In genomic region chr20:24478584-24478983, GRCh38 we compare ENCODE assay signal across 22 cellular contexts. TPM values are rescaled to one million over a fixed set of nuclear protein-coding genes. Genes with fewer than 3 reads are reported as not detected.
DNase-seq lines count a peak whose midpoint lies in the region; ATAC-seq, FAIRE-seq and TF ChIP-seq lines count a peak whose summit lies in the region.
"Had no signal": no experiment of that assay in that cellular context is flagged by ENCODE, and none has a peak within 500 bp of the region (broad histone marks: within the 10 kb centered on the region; RNA-seq: fewer than 3 reads in every experiment).

No MANE protein-coding gene starts in this region.

- no peak for TF ChIP-seq RAD21 in H1 (IDR thresholded peaks at IDR 0.05 in 1 of 2, conservative IDR thresholded peaks at IDR 0.05 in 1 of 2; ENCODE audit: low read depth in 2 of 2, low read length in 2 of 2)

- no peaks in the 10 kb centered on the region for H3K9me3 Mint-ChIP-seq in GM23338
- H3K9me3 Mint-ChIP-seq: CD8-positive, alpha-beta T cell had no signal

- H3K9me2 ChIP-seq in GM23338 (ENCODE audit: insufficient read depth): no peaks in the 10 kb centered on the region

- no peak overlapping the region for H3K18ac ChIP-seq in H1 (ENCODE audit: extremely low read depth, low read length)

- TF ChIP-seq EP300 in H1 (IDR thresholded peaks at IDR 0.05; ENCODE audit: borderline replicate concordance in 1 of 2, low read depth in 2 of 2, low read length in 2 of 2): no peak

- no peak overlapping the region for H3K4me3 Mint-ChIP-seq in GM23338
- H3K4me3 Mint-ChIP-seq: CD8-positive, alpha-beta T cell had no signal

- H3K27ac ChIP-seq in GM23338 (ENCODE audit: low read depth) (no peak overlapping the region), H1 (ENCODE audit: low read depth, low read length) (no peak overlapping the region), smooth muscle cell (ENCODE audit: low read depth) (no peak overlapping the region)

- peaks cover 58% of the 10 kb centered on the region for H3K79me2 ChIP-seq in GM23338 (replicated peaks; ENCODE audit: insufficient read depth)
- peaks cover 0 to 64% of the 10 kb centered on the region in 2 experiments; a peak in 3 of 4 replicates for H3K79me2 ChIP-seq in H1 (ENCODE audit: control insufficient read depth in 1 of 2, insufficient read depth in 2 of 2, low read length in 2 of 2)
- H3K79me2 ChIP-seq in smooth muscle cell (ENCODE audit: low read depth): no peaks in the 10 kb centered on the region

- WGBS in H1 (ENCODE audit: extremely low coverage in 1 of 2, insufficient coverage in 1 of 2, insufficient read length in 1 of 2, insufficient replicate concordance in 2 of 2, low coverage in 1 of 2, low lambda C conversion rate in 2 of 2, missing lambda C conversion rate in 1 of 2), 2 experiments: 77% methylated on average over 7 of the region's 7 CpGs; no CpG with 5 or more reads in 1 of the 2 experiments
- WGBS in smooth muscle cell (ENCODE audit: low lambda C conversion rate): 90% methylated on average over 7 of the region's 7 CpGs

- no peak overlapping the region for H3K4ac ChIP-seq in H1 (replicated peaks; ENCODE audit: insufficient read length, low read depth, low read length)

- no peak overlapping the region for H2BK20ac ChIP-seq in H1 (ENCODE audit: low read length)

- H3K4me1 ChIP-seq in GM23338 (ENCODE audit: insufficient read depth) (peaks cover 9% of the 10 kb centered on the region; the same call in 1 of the 2 replicates), H1 (replicated peaks in 1 of 4; ENCODE audit: control insufficient read depth in 3 of 4, insufficient read depth in 4 of 4, low read length in 3 of 4) (peaks cover 0 to 17% (median 7%) of the 10 kb centered on the region in 4 experiments; a peak in 5 of 7 replicates), smooth muscle cell (ENCODE audit: low read depth) (no peaks in the 10 kb centered on the region)

- no peak overlapping the region for H2BK15ac ChIP-seq in H1 (ENCODE audit: low read length)

- no peak overlapping the region for H2BK12ac ChIP-seq in H1 (ENCODE audit: low read depth, low read length)

- H3K4me3 ChIP-seq in GM23338 (no peak overlapping the region), H1 (ENCODE audit: extremely low read depth in 1 of 4, insufficient read depth in 2 of 4, low read depth in 3 of 4, low read length in 4 of 4) (no peak overlapping the region), smooth muscle cell (no peak overlapping the region)
- H3K4me3 ChIP-seq: GM12878 had no signal

- H3K4me1 Mint-ChIP-seq in GM23338: peaks cover 24% of the 10 kb centered on the region

- H3K36me3 ChIP-seq in GM23338 (ENCODE audit: insufficient read depth) (no peaks in the 10 kb centered on the region), H1 (ENCODE audit: control insufficient read depth in 2 of 4, insufficient read depth in 4 of 4, low read length in 3 of 4) (no peaks in the 10 kb centered on the region), smooth muscle cell (ENCODE audit: low read depth) (no peaks in the 10 kb centered on the region)

- no peaks in the 10 kb centered on the region for H3K9me3 ChIP-seq in H1 (ENCODE audit: insufficient read depth in 2 of 2, low read depth in 1 of 2, low read length in 1 of 2)
- H3K9me3 ChIP-seq in smooth muscle cell (replicated peaks; ENCODE audit: low read depth): no peaks in the 10 kb centered on the region

- no peak overlapping the region for H3K14ac ChIP-seq in H1 (ENCODE audit: insufficient read length)

- H3K27me3 Mint-ChIP-seq in GM23338 (ENCODE audit: insufficient read depth, low read depth, poor library complexity): peaks cover 11% of the 10 kb centered on the region

- intact Hi-C loops in sciatic nerve (cut with DNase I): no loop called here

- POLR2A ChIA-PET in H1 (lab: Charles Lee; ENCODE audit: partially characterized antibody): no interaction called here

- H3K79me1 ChIP-seq in H1 (ENCODE audit: low read depth, low read length): peaks cover 3% of the 10 kb centered on the region

- no peak overlapping the region for H2BK5ac ChIP-seq in H1 (ENCODE audit: low read depth, low read length)

- CTCF ChIA-PET in H1 (lab: Charles Lee; ENCODE audit: partially characterized antibody): interaction anchor here (0.8 to 4.3 kb wide), 3 partner anchors 8 to 109 kb away, joined by 4 to 9 read pairs (median 4); no protein-coding TSS in a partner anchor

- DNase-seq in GM23338 (ENCODE audit: low spot score) (peak; percentile 42), H1 (ENCODE audit: low read depth in 1 of 2, low spot score in 2 of 2) (no peak), islet precursor cell (peak; percentile 73), sciatic nerve (ENCODE audit: low spot score) (peak; percentile 27), GM12892 (ENCODE audit: insufficient read length) (no peak), SIG-M5 (lab: John Stamatoyannopoulos, UW) (no peak), smooth muscle cell (lab: John Stamatoyannopoulos, UW; ENCODE audit: unreplicated experiment) (no peak)
- DNase-seq: AML-193; CD8-positive, alpha-beta T cell; DND-41; H7; Kasumi-1; NCI-H1417; NCI-H1694 treated with DMSO at 0.1 percent for 48 hours; NCI-H2081 treated with DMSO at 0.1 percent for 48 hours; NCI-H2171 treated with DMSO at 0.1 percent for 48 hours; NCI-H526 treated with DMSO at 0.1 percent for 48 hours; OCI-M1 had no signal

- peaks cover 6% of the 10 kb centered on the region for H3K27me3 ChIP-seq in GM23338 (ENCODE audit: insufficient read depth)
- peaks cover 0 to 4% (median 0%) of the 10 kb centered on the region in 4 experiments; a peak in 1 of 7 replicates for H3K27me3 ChIP-seq in H1 (replicated peaks in 1 of 4; ENCODE audit: control insufficient read depth in 3 of 4, extremely low read depth in 1 of 4, insufficient read depth in 3 of 4, low read length in 3 of 4)
- H3K27me3 ChIP-seq in smooth muscle cell (ENCODE audit: low read depth): no peaks in the 10 kb centered on the region

- H3F3A ChIP-seq in GM23338 (replicated peaks; ENCODE audit: low read depth) (no peaks in the 10 kb centered on the region), smooth muscle cell (ENCODE audit: low read depth) (no peaks in the 10 kb centered on the region)

- no peak overlapping the region for H3K56ac ChIP-seq in H1 (replicated peaks; ENCODE audit: insufficient read length, low read depth, low read length)

- no peak overlapping the region for H2BK120ac ChIP-seq in H1 (replicated peaks; ENCODE audit: low read depth, low read length)

- H3K23me2 ChIP-seq in H1 (ENCODE audit: low read depth, low read length): no peaks in the 10 kb centered on the region

- TF ChIP-seq CTCF in GM23338 (conservative IDR thresholded peaks at IDR 0.05; ENCODE audit: low read depth in 2 of 2): no peak
- TF ChIP-seq CTCF in H1 (IDR thresholded peaks at IDR 0.05; ENCODE audit: control extremely low read depth in 1 of 3, insufficient read depth in 1 of 3, low read depth in 1 of 3, low read length in 3 of 3): no peak
- TF ChIP-seq CTCF in smooth muscle cell (IDR thresholded peaks at IDR 0.05; ENCODE audit: borderline replicate concordance, insufficient read depth, poor library complexity, severe bottlenecking): no peak

- FAIRE-seq in H1 (lab: Jason Lieb, UNC): no peak
- no peak for FAIRE-seq in GM12892 (lab: Jason Lieb, UNC)
- FAIRE-seq: GM12878, RCC 7860 had no signal

- no peak overlapping the region for H3K9ac ChIP-seq in H1 (replicated peaks in 1 of 4; ENCODE audit: extremely low read depth in 1 of 4, low read depth in 3 of 4, low read length in 3 of 4)
- no peak overlapping the region for H3K9ac ChIP-seq in smooth muscle cell (ENCODE audit: low read depth)

- H4K8ac ChIP-seq in H1 (ENCODE audit: extremely low read depth, insufficient read depth, low read length): no peak overlapping the region

- 0 out of 2 replicates have a peak, but pooled peaks cover 12% of the 10 kb centered on the region for H4K20me1 ChIP-seq in GM23338 (replicated peaks; ENCODE audit: insufficient read depth)
- peaks cover 13 to 17% of the 10 kb centered on the region in 2 experiments for H4K20me1 ChIP-seq in H1 (replicated peaks in 1 of 2; ENCODE audit: control insufficient read depth in 1 of 2, insufficient read depth in 2 of 2, low read length in 2 of 2)
- H4K20me1 ChIP-seq in smooth muscle cell (ENCODE audit: low read depth): no peaks in the 10 kb centered on the region

- H2AFZ ChIP-seq in GM23338 (no peak overlapping the region), H1 (ENCODE audit: low read length) (no peak overlapping the region), smooth muscle cell (ENCODE audit: low read depth) (no peak overlapping the region)

- H3K4me2 ChIP-seq in GM23338 (no peak overlapping the region), H1 (ENCODE audit: insufficient read depth in 1 of 2, low read depth in 2 of 2, low read length in 2 of 2) (no peak overlapping the region), smooth muscle cell (no peak overlapping the region)

- no peak overlapping the region for H3K23ac ChIP-seq in H1 (ENCODE audit: insufficient read length)

- ATAC-seq in GM23338 (peak; percentile 69), sciatic nerve (no peak)
- ATAC-seq: CD8-positive, alpha-beta T cell; GM12878 had no signal

- no peak overlapping the region for H4K91ac ChIP-seq in H1 (replicated peaks; ENCODE audit: insufficient read length, low read length)

- H3K36me3 Mint-ChIP-seq in GM23338 (ENCODE audit: low read depth): 0 out of 3 replicates have a peak, but pooled peaks cover 6% of the 10 kb centered on the region
- H3K36me3 Mint-ChIP-seq: CD8-positive, alpha-beta T cell had no signal

- no peak overlapping the region for H4K5ac ChIP-seq in H1 (ENCODE audit: insufficient read length, low read depth, low read length)

- peak overlapping the region; percentile 40; the same call in 1 of the 2 replicates for H2AK5ac ChIP-seq in H1 (ENCODE audit: low read depth, low read length)

- no peak overlapping the region for H3K27ac Mint-ChIP-seq in GM23338
- H3K27ac Mint-ChIP-seq: CD8-positive, alpha-beta T cell had no signal

- no peak for TF ChIP-seq POLR2A in H1 (IDR thresholded peaks at IDR 0.05; ENCODE audit: control extremely low read depth in 1 of 2, low read depth in 2 of 2, low read length in 2 of 2)
- TF ChIP-seq POLR2A in GM12892 (IDR thresholded peaks at IDR 0.05; ENCODE audit: low read depth, low read length): no peak

RNA-seq across cellular contexts. Expression of gene SYNDIG1, which starts 9.2 kb away (rescaled TPM):
- 4.8 and 7.4 TPM in 2 replicates for total RNA-seq in GM23338 (2014; rRNA removed; shearing (Covaris generic))
- polyA plus RNA-seq in GM23338 (2016; fragmentation: Nextera tagmentation; extraction: Ambion mirVana): 2.8 and 3.0 TPM in 2 replicates
- 5.9 and 6.5 TPM in 2 replicates for total RNA-seq in H1 (2021; fragmentation: NEBNext Ultra II Directional; extraction: Animal tissue kit (Norgen Biotek cat#: 25700))
- 7.8 and 9.1 TPM in 2 replicates for polyA plus RNA-seq in H1 (2011; rRNA removed)
- polyA plus RNA-seq in H1 (2011; cell fraction: cytosol; rRNA removed): 7.3 TPM
- polyA plus RNA-seq in H1 (2011; cell fraction: nucleus; rRNA removed): 12.8 TPM
- 8.3 to 8.8 TPM (median 8.6 TPM) in 4 replicates for polyA plus RNA-seq in H1 (2012, experiment 1 of 2)
- polyA plus RNA-seq in H1 (2012, experiment 2 of 2): 8.3 TPM
- 1.5 TPM for polyA plus RNA-seq in H1 (2013, experiment 1 of 2)
- polyA plus RNA-seq in H1 (2013, experiment 2 of 2): 1.2 TPM
- polyA minus RNA-seq in H1 (2011; rRNA and poly(A)+ RNA removed): 11.7 and 14.3 TPM in 2 replicates
- polyA minus RNA-seq in H1 (2011; cell fraction: cytosol; rRNA and poly(A)+ RNA removed): 4.0 TPM
- 16.0 TPM for polyA minus RNA-seq in H1 (2011; cell fraction: nucleus; rRNA and poly(A)+ RNA removed)
- total RNA-seq in sciatic nerve: 17.9 TPM
- not detected for polyA plus RNA-seq in GM12892 (2012; ENCODE audit: missing spikeins)
- 1.6 and 1.8 TPM in 2 replicates for total RNA-seq in smooth muscle cell
- 2.2 and 3.2 TPM in 2 replicates for polyA plus RNA-seq in smooth muscle cell
- total RNA-seq: CD8-positive, alpha-beta T cell; GM12878; MCF 10A had no signal
- polyA plus RNA-seq: AG04450, GM12878 had no signal

Comparison
In these comparisons a context has a peak if more than half of its experiments do, and no peak if none do; other contexts are left out.
1. DNase-seq: peak in GM23338 (single experiment), islet precursor cell (single experiment) and sciatic nerve (single experiment); none in H1 (0 of 2), GM12892 (single experiment), SIG-M5 (single experiment) and smooth muscle cell (single experiment).